ENCODE assay signal across 1 cellular context in the genomic region with DNA sequence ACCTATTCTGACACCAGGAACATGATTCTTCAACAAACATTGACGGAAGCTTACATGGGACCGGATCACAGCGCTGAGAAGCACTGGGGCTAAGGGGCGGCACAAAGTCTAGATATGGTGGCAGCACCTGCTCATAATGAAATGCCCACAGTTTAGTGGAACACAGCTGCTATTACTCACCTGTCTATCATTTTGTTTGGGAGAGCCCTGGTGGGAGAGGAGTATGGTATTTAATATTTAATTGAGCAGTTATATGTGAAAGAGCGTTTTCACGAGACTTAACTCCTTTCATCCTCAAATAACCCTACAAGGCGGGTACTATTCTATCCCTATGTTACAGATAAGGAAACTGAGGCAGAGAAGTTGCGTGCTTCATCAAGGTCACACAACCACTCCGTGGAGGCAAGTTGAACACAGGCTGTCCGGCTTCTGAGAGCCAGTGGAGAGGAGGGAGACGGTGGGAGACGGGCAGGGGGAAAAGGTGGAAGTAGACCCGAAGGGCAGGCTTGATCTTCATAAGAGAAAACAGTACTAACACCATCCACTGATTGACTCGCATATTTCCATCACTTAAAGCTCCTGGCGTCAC.
TF ChIP-seq lines count a peak whose summit lies in the region.

No MANE protein-coding gene starts in this region.

TF ChIP-seq in A549, 52 proteins besides CTCF, POLR2A, EP300 and RAD21 (continued from another document):
- TF ChIP-seq KDM5A (IDR thresholded peaks at IDR 0.05): no peak
- TF ChIP-seq KDM1A (IDR thresholded peaks at IDR 0.05; ENCODE audit: low read depth): no peak
- TF ChIP-seq FOXS1 (CRISPR knock-in tag; IDR thresholded peaks at IDR 0.05): no peak
- TF ChIP-seq, protein P1, sequence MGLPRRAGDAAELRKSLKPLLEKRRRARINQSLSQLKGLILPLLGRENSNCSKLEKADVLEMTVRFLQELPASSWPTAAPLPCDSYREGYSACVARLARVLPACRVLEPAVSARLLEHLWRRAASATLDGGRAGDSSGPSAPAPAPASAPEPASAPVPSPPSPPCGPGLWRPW (IDR thresholded peaks at IDR 0.05): no peak
- no peak for TF ChIP-seq TFCP2L1 (CRISPR knock-in tag; IDR thresholded peaks at IDR 0.05)
- TF ChIP-seq JUN (IDR thresholded peaks at IDR 0.05): no peak
- TF ChIP-seq ATOH8 (CRISPR knock-in tag; IDR thresholded peaks at IDR 0.05; ENCODE audit: low read depth): no peak
- TF ChIP-seq RNF2 (IDR thresholded peaks at IDR 0.05; ENCODE audit: borderline replicate concordance, low read depth): no peak
- no peak for TF ChIP-seq SREBF2 (IDR thresholded peaks at IDR 0.05)
